In the genomic region with DNA sequence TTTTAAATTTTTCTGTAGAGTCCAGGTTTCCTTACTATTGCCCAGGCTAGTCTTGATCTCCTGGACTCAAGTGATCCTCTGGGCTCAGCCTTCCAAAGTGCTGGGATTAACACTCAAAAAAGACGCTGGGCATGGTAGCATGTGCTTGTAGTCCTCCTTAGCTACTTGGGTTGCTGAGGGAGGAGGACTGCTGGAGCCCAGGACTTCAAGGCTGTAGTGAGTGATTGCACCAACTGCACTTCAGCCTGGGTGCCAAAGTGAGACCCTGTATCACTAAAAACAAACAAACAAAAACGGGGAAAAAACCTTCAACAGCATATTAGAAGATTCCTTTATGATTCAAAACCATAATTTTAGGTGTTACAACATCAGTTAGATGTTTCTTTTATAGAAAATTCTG, we compare ENCODE assay signal across 16 cellular contexts. TPM values are rescaled to one million over a fixed set of nuclear protein-coding genes. Genes with fewer than 3 reads are reported as not detected.
DNase-seq lines count a peak whose midpoint lies in the region; ATAC-seq and TF ChIP-seq lines count a peak whose summit lies in the region.
"Had no signal": no experiment of that assay in that cellular context is flagged by ENCODE, and none has a peak within 500 bp of the region (broad histone marks: within the 10 kb centered on the region; RNA-seq: fewer than 3 reads in every experiment).

No MANE protein-coding gene starts in this region.

- TF ChIP-seq CTCF in chondrocyte (IDR thresholded peaks at IDR 0.05) = no peak
- TF ChIP-seq CTCF in nephron progenitor cell (IDR thresholded peaks at IDR 0.05) = no peak
- TF ChIP-seq CTCF in activated CD8-positive, alpha-beta T cell treated with anti-CD3 and anti-CD28 coated beads for 36 hours (IDR thresholded peaks at IDR 0.05) = no peak
- no peak for TF ChIP-seq CTCF in left lung (IDR thresholded peaks at IDR 0.05)

- DNase-seq in LHCN-M2 (ENCODE audit: low read depth) = peak; percentile 64
- DNase-seq in chondrocyte (ENCODE audit: low spot score) = no peak
- DNase-seq in nephron progenitor cell = no peak
- DNase-seq in activated CD8-positive, alpha-beta T cell treated with anti-CD3 and anti-CD28 coated beads for 36 hours = no peak
- no peak for DNase-seq in left lung
- DNase-seq in SW 1271 (lab: John Stamatoyannopoulos, UW) = no peak
- DNase-seq: C1 segment of cervical spinal cord; Calu3; CD4-positive, alpha-beta T cell; DMS 273 treated with DMSO at 0.1 percent for 48 hours; GOT3 had no signal

- H3K27ac Mint-ChIP-seq in chondrocyte (ENCODE audit: unreplicated experiment) (peak overlapping the region; percentile 22), nephron progenitor cell (peak overlapping the region; percentile 84)
- no peak overlapping the region for H3K27ac Mint-ChIP-seq in activated CD8-positive, alpha-beta T cell treated with anti-CD3 and anti-CD28 coated beads for 36 hours
- H3K27ac Mint-ChIP-seq: B cell; CD4-positive, alpha-beta T cell; HFFc6 had no signal

- H3K27ac ChIP-seq in left lung = no peak overlapping the region
- H3K27ac ChIP-seq: HL-60 had no signal

- H3K4me1 Mint-ChIP-seq in chondrocyte (ENCODE audit: low read depth) = peaks cover 25% of the 10 kb centered on the region
- peaks cover 7% of the 10 kb centered on the region for H3K4me1 Mint-ChIP-seq in nephron progenitor cell
- peaks cover 49% of the 10 kb centered on the region for H3K4me1 Mint-ChIP-seq in activated CD8-positive, alpha-beta T cell treated with anti-CD3 and anti-CD28 coated beads for 36 hours (ENCODE audit: low read depth)

- no peaks in the 10 kb centered on the region for H3K9me3 Mint-ChIP-seq in chondrocyte (ENCODE audit: low read depth)
- H3K9me3 Mint-ChIP-seq in nephron progenitor cell = no peaks in the 10 kb centered on the region
- no peaks in the 10 kb centered on the region for H3K9me3 Mint-ChIP-seq in activated CD8-positive, alpha-beta T cell treated with anti-CD3 and anti-CD28 coated beads for 36 hours
- H3K9me3 Mint-ChIP-seq: CD4-positive, alpha-beta T cell; HFFc6 had no signal

- POLR2A ChIA-PET in activated CD8-positive, alpha-beta T cell treated with anti-CD3 and anti-CD28 coated beads for 36 hours (lab: Charles Lee) = interaction anchor here (0.6 kb wide), 1 partner anchor 222 kb away, joined by 3 read pairs; no protein-coding TSS in a partner anchor

- H3K4me3 ChIP-seq in left lung = no peak overlapping the region
- H3K4me3 ChIP-seq: HAP-1 had no signal

- H3K36me3 Mint-ChIP-seq in chondrocyte (ENCODE audit: low read depth) (no peaks in the 10 kb centered on the region), nephron progenitor cell (ENCODE audit: low read depth) (peaks cover 26% of the 10 kb centered on the region)
- no peaks in the 10 kb centered on the region for H3K36me3 Mint-ChIP-seq in activated CD8-positive, alpha-beta T cell treated with anti-CD3 and anti-CD28 coated beads for 36 hours (ENCODE audit: low read depth)

- no peak overlapping the region for H3K4me3 Mint-ChIP-seq in chondrocyte (ENCODE audit: unreplicated experiment)
- H3K4me3 Mint-ChIP-seq in nephron progenitor cell = no peak overlapping the region
- no peak overlapping the region for H3K4me3 Mint-ChIP-seq in activated CD8-positive, alpha-beta T cell treated with anti-CD3 and anti-CD28 coated beads for 36 hours
- H3K4me3 Mint-ChIP-seq: B cell; CD4-positive, alpha-beta T cell; HFFc6 had no signal

- H3K27me3 ChIP-seq in left lung = no peaks in the 10 kb centered on the region

- H3K27me3 Mint-ChIP-seq in chondrocyte (ENCODE audit: low read depth) (no peaks in the 10 kb centered on the region), nephron progenitor cell (ENCODE audit: low read depth, poor library complexity) (no peaks in the 10 kb centered on the region)
- no peaks in the 10 kb centered on the region for H3K27me3 Mint-ChIP-seq in activated CD8-positive, alpha-beta T cell treated with anti-CD3 and anti-CD28 coated beads for 36 hours
- H3K27me3 Mint-ChIP-seq: B cell; CD4-positive, alpha-beta T cell had no signal

- no peaks in the 10 kb centered on the region for H3K36me3 ChIP-seq in left lung
- H3K36me3 ChIP-seq: HAP-1 had no signal

- peaks cover 5 to 10% of the 10 kb centered on the region in 2 donors for H3K4me1 ChIP-seq in left lung
- H3K4me1 ChIP-seq: HAP-1 had no signal

- ATAC-seq in activated CD8-positive, alpha-beta T cell treated with anti-CD3 and anti-CD28 coated beads for 36 hours = no peak
- ATAC-seq in GM19467 (IDR thresholded peaks at IDR 0.05; ENCODE audit: unreplicated experiment) (no peak), left lung (no peak)

- intact Hi-C loops in activated CD8-positive, alpha-beta T cell treated with anti-CD3 and anti-CD28 coated beads for 36 hours (cut with micrococcal nuclease) = loop anchor here (2.0 kb wide), 1 partner anchor 225 kb away; no protein-coding TSS in a partner anchor
- intact Hi-C loops in left lung (cut with DNase I) = no loop called here

- no peaks in the 10 kb centered on the region for H3K9me3 ChIP-seq in left lung
- H3K9me3 ChIP-seq: HAP-1 had no signal

- CTCF ChIA-PET in activated CD8-positive, alpha-beta T cell treated with anti-CD3 and anti-CD28 coated beads for 36 hours (lab: Charles Lee) = interaction anchor here (0.7 to 1.4 kb wide), 10 partner anchors 9 to 270 kb away, joined by 3 to 6 read pairs (median 4); a partner anchor contains a TSS

RNA-seq across cellular contexts. Expression of a gene that starts 44.6 kb away (rescaled TPM):
- total RNA-seq in LHCN-M2 (2014; rRNA removed) (19.5 and 48.9 TPM in 2 replicates), chondrocyte (61.3 to 65.0 TPM (median 64.2 TPM) in 3 replicates), left lung (10 to 100 TPM; 49.3 to 51.3 TPM)
- polyA plus RNA-seq in LHCN-M2 (2012) = 13.7 TPM
- 10 to 100 TPM; 45.4 to 47.7 TPM for total RNA-seq in activated CD8-positive, alpha-beta T cell treated with anti-CD3 and anti-CD28 coated beads for 36 hours

RNA-seq across cellular contexts. Expression of a gene that starts 45.0 kb away (rescaled TPM):
- total RNA-seq in LHCN-M2 (2014; rRNA removed) (22.0 and 29.7 TPM in 2 replicates), chondrocyte (35.9 to 47.3 TPM (median 45.1 TPM) in 3 replicates), left lung (10 to 100 TPM; 21.4 to 33.8 TPM)
- 135 TPM for polyA plus RNA-seq in LHCN-M2 (2012)
- 1 to 10 TPM; 3.7 to 4.9 TPM for total RNA-seq in activated CD8-positive, alpha-beta T cell treated with anti-CD3 and anti-CD28 coated beads for 36 hours
